Comparison of ENCODE assay signal across 17 cellular contexts in the genomic region with DNA sequence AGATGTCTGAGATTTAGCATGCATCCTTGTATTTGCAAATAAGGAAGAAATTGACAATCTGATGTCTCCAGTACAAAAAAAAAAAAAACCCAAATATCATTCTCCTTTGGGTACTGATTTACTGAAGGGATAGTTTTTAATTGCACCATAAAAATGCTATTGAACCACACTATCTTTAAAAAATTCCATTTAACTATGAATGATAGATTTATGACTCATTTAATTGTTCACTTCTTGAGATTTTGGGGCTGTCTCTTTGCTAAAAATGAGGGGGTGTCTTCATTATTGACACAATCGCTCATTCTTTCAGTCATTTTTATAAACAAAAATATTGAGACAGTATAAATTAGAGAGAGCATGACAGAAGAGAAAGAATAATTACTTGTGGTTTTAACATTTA.
A peak's percentile ranks its signal among the peaks of the same experiment; 100 is the strongest.
DNase-seq lines count a peak whose midpoint lies in the region; ATAC-seq and TF ChIP-seq lines count a peak whose summit lies in the region.
"Had no signal": no experiment of that assay in that cellular context is flagged by ENCODE, and none has a peak within 500 bp of the region (broad histone marks: within the 10 kb centered on the region; RNA-seq: fewer than 3 reads in every experiment).

No MANE protein-coding gene starts in this region.

- no peaks in the 10 kb centered on the region for H3K27me3 ChIP-seq in PC-3 (ENCODE audit: low read length)
- H3K27me3 ChIP-seq: BLaER1 treated with 17β-estradiol and CSF1 and Interleukin-3, amounts not matched to agents 10 nM and 100 nM had no signal

- no peaks in the 10 kb centered on the region for H4K20me1 ChIP-seq in PC-3 (ENCODE audit: low read length)

- H3K9me3 Mint-ChIP-seq in naive B cell: no peaks in the 10 kb centered on the region
- no peaks in the 10 kb centered on the region for H3K9me3 Mint-ChIP-seq in stimulated activated naive B cell treated with anti-CD40 and anti-IgM and Interleukin-4, amounts not matched to agents 10 μg/mL and 1 μg/mL and 100 μg/mL, for 72 hours
- H3K9me3 Mint-ChIP-seq: CD4-positive, CD25-positive, alpha-beta regulatory T cell; H9 had no signal

- no peaks in the 10 kb centered on the region for H3K9me2 ChIP-seq in PC-3 (replicated peaks; ENCODE audit: low read length)

- H3K9me3 ChIP-seq in HEK293 (ENCODE audit: control insufficient read depth, insufficient read depth, low read depth, low read length) (no peaks in the 10 kb centered on the region), PC-3 (ENCODE audit: low read length) (no peaks in the 10 kb centered on the region)
- H3K9me3 ChIP-seq: A549; BLaER1 treated with 17β-estradiol and CSF1 and Interleukin-3, amounts not matched to agents 10 nM and 100 nM had no signal

- H3K4me1 ChIP-seq in HEK293 (ENCODE audit: control insufficient read depth, insufficient read depth, low read length) (peaks cover 8% of the 10 kb centered on the region; the same call in 1 of the 2 replicates), PC-3 (ENCODE audit: insufficient read depth, low read length) (peaks cover 23% of the 10 kb centered on the region)

- H3K4me2 ChIP-seq in PC-3 (ENCODE audit: low read length): 0 out of 2 replicates have a peak overlapping the region, but pooled peaks have one; percentile 1
- H3K4me2 ChIP-seq: A549 had no signal

- POLR2A ChIA-PET in HEK293 (lab: Yijun Ruan, JAX): no interaction called here
- POLR2A ChIA-PET in PC-3 (lab: Charles Lee; ENCODE audit: unreplicated experiment): no interaction called here

- TF ChIP-seq CTCF in HEK293 (tag by site-specific recombination; IDR thresholded peaks at IDR 0.05) (no peak), PC-3 (conservative IDR thresholded peaks at IDR 0.05; ENCODE audit: low read depth, low read length) (no peak)

- ATAC-seq in PC-3: no peak
- ATAC-seq in naive B cell (ENCODE audit: low read depth in 2 of 2): no peak
- ATAC-seq in stimulated activated naive B cell treated with anti-CD40 and anti-IgM and Interleukin-4, amounts not matched to agents 10 μg/mL and 1 μg/mL and 100 μg/mL, for 72 hours (replicated peaks): no peak
- no peak for ATAC-seq in HG02678 (IDR thresholded peaks at IDR 0.05; ENCODE audit: unreplicated experiment)
- ATAC-seq: A549, K562 had no signal

- intact Hi-C loops in PC-3 (cut with micrococcal nuclease): loop anchor here (5.0 kb wide), 1 partner anchor 47 kb away; no protein-coding TSS in a partner anchor

- TF ChIP-seq POLR2A in erythroblast (IDR thresholded peaks at IDR 0.05; ENCODE audit: low read length): no peak

- no peak overlapping the region for H3K4me3 Mint-ChIP-seq in naive B cell
- no peak overlapping the region for H3K4me3 Mint-ChIP-seq in stimulated activated naive B cell treated with anti-CD40 and anti-IgM and Interleukin-4, amounts not matched to agents 10 μg/mL and 1 μg/mL and 100 μg/mL, for 72 hours
- H3K4me3 Mint-ChIP-seq: CD4-positive, CD25-positive, alpha-beta regulatory T cell; H9 had no signal

- BruUV-seq in PC-3 (replicated peaks; lab: Mats Ljungman, UMichigan): no TSS peak

- peaks cover 41 to 50% (median 44%) of the 10 kb centered on the region in 3 donors for H3K4me1 Mint-ChIP-seq in naive B cell
- peaks cover 46 to 68% of the 10 kb centered on the region in 2 donors for H3K4me1 Mint-ChIP-seq in stimulated activated naive B cell treated with anti-CD40 and anti-IgM and Interleukin-4, amounts not matched to agents 10 μg/mL and 1 μg/mL and 100 μg/mL, for 72 hours
- H3K4me1 Mint-ChIP-seq: CD4-positive, CD25-positive, alpha-beta regulatory T cell had no signal

- H3K36me3 ChIP-seq in HEK293 (ENCODE audit: control insufficient read depth in 2 of 2, insufficient read depth in 1 of 2, low read length in 2 of 2) (no peaks in the 10 kb centered on the region), PC-3 (ENCODE audit: low read depth, low read length) (no peaks in the 10 kb centered on the region)

- H3K4me3 ChIP-seq in HEK293 (ENCODE audit: low read depth, low read length): no peak overlapping the region
- H3K4me3 ChIP-seq in PC-3 (ENCODE audit: low read length): no peak overlapping the region
- H3K4me3 ChIP-seq: A549; BLaER1 treated with 17β-estradiol and CSF1 and Interleukin-3, amounts not matched to agents 10 nM and 100 nM; K562 had no signal

- DNase-seq in PC-3 (no peak), naive B cell (no peak), erythroblast (lab: John Stamatoyannopoulos, UW) (no peak), NCI-H1417 (lab: John Stamatoyannopoulos, UW) (no peak), NCI-H2171 treated with DMSO at 0.1 percent for 48 hours (lab: John Stamatoyannopoulos, UW) (no peak)
- DNase-seq in stimulated activated naive B cell treated with anti-CD40 and anti-IgM and Interleukin-4, amounts not matched to agents 10 μg/mL and 1 μg/mL and 100 μg/mL, for 72 hours: no peak
- DNase-seq: CD4-positive, CD25-positive, alpha-beta regulatory T cell; DMS53; GF-D8; GOT3; H9 had no signal

- peak overlapping the region; percentile 61 to 91 (median 86) for H3K27ac Mint-ChIP-seq in naive B cell
- H3K27ac Mint-ChIP-seq in stimulated activated naive B cell treated with anti-CD40 and anti-IgM and Interleukin-4, amounts not matched to agents 10 μg/mL and 1 μg/mL and 100 μg/mL, for 72 hours: peak overlapping the region; percentile 91
- H3K27ac Mint-ChIP-seq: H9 had no signal

- H3K79me2 ChIP-seq in PC-3 (ENCODE audit: low read length): no peaks in the 10 kb centered on the region

- no peaks in the 10 kb centered on the region for H3F3A ChIP-seq in PC-3 (ENCODE audit: low read length, unreplicated experiment)

- peaks cover 30 to 35% of the 10 kb centered on the region in 2 donors for H3K36me3 Mint-ChIP-seq in naive B cell
- peaks cover 52 to 77% of the 10 kb centered on the region in 2 donors for H3K36me3 Mint-ChIP-seq in stimulated activated naive B cell treated with anti-CD40 and anti-IgM and Interleukin-4, amounts not matched to agents 10 μg/mL and 1 μg/mL and 100 μg/mL, for 72 hours
- H3K36me3 Mint-ChIP-seq: CD4-positive, CD25-positive, alpha-beta regulatory T cell had no signal

- no peak overlapping the region for H2AFZ ChIP-seq in PC-3 (ENCODE audit: low read length)

- CTCF ChIA-PET in HEK293 (lab: Yijun Ruan, JAX) (interaction anchor here (0.7 to 5.4 kb wide), 3 partner anchors 12 to 1525 kb away, joined by 3 to 35 read pairs (median 3); no protein-coding TSS in a partner anchor), PC-3 (lab: Charles Lee) (no interaction called here)

- H3K27ac ChIP-seq in HEK293 (ENCODE audit: extremely low read depth, low read depth, low read length) (no peak overlapping the region), PC-3 (ENCODE audit: low read length) (0 out of 2 replicates have a peak overlapping the region, but pooled peaks have one; percentile 6)
- H3K27ac ChIP-seq: A549, HL-60 had no signal

- no peak overlapping the region for H3K9ac ChIP-seq in PC-3 (ENCODE audit: low read length)
- H3K9ac ChIP-seq: BLaER1 treated with 17β-estradiol and CSF1 and Interleukin-3, amounts not matched to agents 10 nM and 100 nM had no signal

- H3K27me3 Mint-ChIP-seq in naive B cell: no peaks in the 10 kb centered on the region
- H3K27me3 Mint-ChIP-seq in stimulated activated naive B cell treated with anti-CD40 and anti-IgM and Interleukin-4, amounts not matched to agents 10 μg/mL and 1 μg/mL and 100 μg/mL, for 72 hours: no peaks in the 10 kb centered on the region

TF ChIP-seq in HEK293, 187 proteins besides CTCF, POLR2A, EP300 and RAD21 (continues in another document):
- TF ChIP-seq ZNF776 (tag by site-specific recombination; IDR thresholded peaks at IDR 0.05; ENCODE audit: borderline replicate concordance) (no peak), ZFP3 (tag by site-specific recombination; IDR thresholded peaks at IDR 0.05; ENCODE audit: low read depth) (no peak), ZNF654 (tag by site-specific recombination; IDR thresholded peaks at IDR 0.05; ENCODE audit: low read depth) (no peak), ZNF473 (tag by site-specific recombination; IDR thresholded peaks at IDR 0.05) (no peak), ZNF629 (tag by site-specific recombination; IDR thresholded peaks at IDR 0.05) (no peak), ZNF747 (tag by site-specific recombination; IDR thresholded peaks at IDR 0.05) (no peak)
- TF ChIP-seq, protein P1, sequence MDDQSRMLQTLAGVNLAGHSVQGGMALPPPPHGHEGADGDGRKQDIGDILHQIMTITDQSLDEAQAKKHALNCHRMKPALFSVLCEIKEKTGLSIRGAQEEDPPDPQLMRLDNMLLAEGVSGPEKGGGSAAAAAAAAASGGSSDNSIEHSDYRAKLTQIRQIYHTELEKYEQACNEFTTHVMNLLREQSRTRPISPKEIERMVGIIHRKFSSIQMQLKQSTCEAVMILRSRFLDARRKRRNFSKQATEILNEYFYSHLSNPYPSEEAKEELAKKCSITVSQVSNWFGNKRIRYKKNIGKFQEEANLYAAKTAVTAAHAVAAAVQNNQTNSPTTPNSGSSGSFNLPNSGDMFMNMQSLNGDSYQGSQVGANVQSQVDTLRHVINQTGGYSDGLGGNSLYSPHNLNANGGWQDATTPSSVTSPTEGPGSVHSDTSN (CRISPR knock-in tag; IDR thresholded peaks at IDR 0.05): no peak
- TF ChIP-seq, protein P2, sequence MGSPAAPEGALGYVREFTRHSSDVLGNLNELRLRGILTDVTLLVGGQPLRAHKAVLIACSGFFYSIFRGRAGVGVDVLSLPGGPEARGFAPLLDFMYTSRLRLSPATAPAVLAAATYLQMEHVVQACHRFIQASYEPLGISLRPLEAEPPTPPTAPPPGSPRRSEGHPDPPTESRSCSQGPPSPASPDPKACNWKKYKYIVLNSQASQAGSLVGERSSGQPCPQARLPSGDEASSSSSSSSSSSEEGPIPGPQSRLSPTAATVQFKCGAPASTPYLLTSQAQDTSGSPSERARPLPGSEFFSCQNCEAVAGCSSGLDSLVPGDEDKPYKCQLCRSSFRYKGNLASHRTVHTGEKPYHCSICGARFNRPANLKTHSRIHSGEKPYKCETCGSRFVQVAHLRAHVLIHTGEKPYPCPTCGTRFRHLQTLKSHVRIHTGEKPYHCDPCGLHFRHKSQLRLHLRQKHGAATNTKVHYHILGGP (tag by site-specific recombination; IDR thresholded peaks at IDR 0.05): peak; percentile 31; the same call in 1 of the 2 replicates
- TF ChIP-seq, protein P3, sequence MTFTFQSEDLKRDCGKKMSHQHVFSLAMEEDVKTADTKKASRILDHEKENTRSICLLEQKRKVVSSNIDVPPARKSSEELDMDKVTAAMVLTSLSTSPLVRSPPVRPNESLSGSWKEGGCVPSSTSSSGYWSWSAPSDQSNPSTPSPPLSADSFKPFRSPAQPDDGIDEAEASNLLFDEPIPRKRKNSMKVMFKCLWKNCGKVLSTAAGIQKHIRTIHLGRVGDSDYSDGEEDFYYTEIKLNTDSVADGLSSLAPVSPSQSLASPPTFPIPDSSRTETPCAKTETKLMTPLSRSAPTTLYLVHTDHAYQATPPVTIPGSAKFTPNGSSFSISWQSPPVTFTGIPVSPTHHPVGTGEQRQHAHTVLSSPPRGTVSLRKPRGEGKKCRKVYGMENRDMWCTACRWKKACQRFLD (tag by site-specific recombination; IDR thresholded peaks at IDR 0.05): no peak
